Comparison of ENCODE assay signal across 28 cellular contexts in genomic region chr11:74559934-74560309, GRCh38. TPM values are rescaled to one million over a fixed set of nuclear protein-coding genes. Genes with fewer than 3 reads are reported as not detected.
DNase-seq lines count a peak whose midpoint lies in the region; ATAC-seq, FAIRE-seq and TF ChIP-seq lines count a peak whose summit lies in the region.
"Had no signal": no experiment of that assay in that cellular context is flagged by ENCODE, and none has a peak within 500 bp of the region (broad histone marks: within the 10 kb centered on the region; RNA-seq: fewer than 3 reads in every experiment).

No MANE protein-coding gene starts in this region.

- H3K4me3 ChIP-seq in brain microvascular endothelial cell (ENCODE audit: low read depth, low read length) = no peak overlapping the region
- H3K4me3 ChIP-seq: BLaER1, GM23338, heart right ventricle, tibial nerve had no signal

- no peak for FAIRE-seq in H54 (lab: Jason Lieb, UNC)
- FAIRE-seq: RCC 7860 had no signal

- no peak overlapping the region for H3K27ac ChIP-seq in brain microvascular endothelial cell
- H3K27ac ChIP-seq: BLaER1, foreskin keratinocyte, tibial nerve had no signal

- no peaks in the 10 kb centered on the region for H3K36me3 ChIP-seq in brain microvascular endothelial cell (replicated peaks)
- H3K36me3 ChIP-seq: BLaER1, heart right ventricle, tibial nerve had no signal

- no peak for TF ChIP-seq POLR2A in H54 (IDR thresholded peaks at IDR 0.05; ENCODE audit: low read depth, low read length)

- in situ Hi-C loops in SK-MEL-5 (cut with HindIII; ENCODE audit: low pct_unique_long_range_greater_than_20kb, low sequenced_read_pairs) = loop anchor here (5.0 kb wide), 1 partner anchor 68 kb away; the partner anchor contains the start of gene LIPT2
- in situ Hi-C loops in brain microvascular endothelial cell (cut with HindIII; ENCODE audit: low pct_ligation_motif_present, low sequenced_read_pairs) = loop anchor here (25.0 kb wide), 1 partner anchor 98 kb away; the partner anchor contains the start of gene KCNE3

- ATAC-seq in GM19035 (IDR thresholded peaks at IDR 0.05; ENCODE audit: unreplicated experiment) = no peak
- no peak for ATAC-seq in HG02852 (IDR thresholded peaks at IDR 0.05; ENCODE audit: unreplicated experiment)
- ATAC-seq: esophagus mucosa; foreskin keratinocyte; GM23338; stimulated activated effector memory CD8-positive, alpha-beta T cell treated with anti-CD3 and anti-CD28 coated beads, Interleukin-12 subunit alpha, Interleukin-12 subunit beta, amount 100 ng/mL, for 72 hours; WTC11 had no signal

- no peaks in the 10 kb centered on the region for H3K27me3 ChIP-seq in brain microvascular endothelial cell (replicated peaks)
- H3K27me3 ChIP-seq: BLaER1, heart right ventricle, tibial nerve had no signal

- peak; percentile 32 for DNase-seq in H54 (ENCODE audit: insufficient read length, low spot score)
- DNase-seq in SK-MEL-5 (ENCODE audit: low read depth, low spot score) = peak; percentile 45
- DNase-seq in hepatic stellate cell (ENCODE audit: low spot score) = peak; percentile 19
- peak; percentile 77 for DNase-seq in renal cortical epithelial cell (ENCODE audit: low read depth)
- no peak for DNase-seq in brain microvascular endothelial cell
- DNase-seq in DMS153 treated with DMSO at 0.1 percent for 48 hours (lab: John Stamatoyannopoulos, UW; ENCODE audit: unreplicated experiment) = no peak
- DNase-seq: activated CD4-positive, alpha-beta T cell treated with anti-CD3 and anti-CD28 coated beads, Interleukin-2, amount 10 ng/mL, durations not matched to agents 24 days and 14 days; activated effector memory CD4-positive, alpha-beta T cell treated with anti-CD3 and anti-CD28 coated beads, Interleukin-2, amount 50 U/mL, for 16 hours; activated naive CD8-positive, alpha-beta T cell treated with anti-CD3 and anti-CD28 coated beads, Interleukin-2, amount 10 ng/mL, durations not matched to agents 7 days and 5 days; central memory CD4-positive, alpha-beta T cell; DMS 273 treated with DMSO at 0.1 percent for 48 hours; foreskin keratinocyte; GDM1; Karpas-422; mammary epithelial cell; NCI-H1436; NCI-H2081 treated with DMSO at 0.1 percent for 48 hours; SIG-M5 had no signal

- no peak for TF ChIP-seq CTCF in brain microvascular endothelial cell (IDR thresholded peaks at IDR 0.05; ENCODE audit: low read depth, low read length, missing control alignments)

RNA-seq across cellular contexts. Expression of gene POLD3, which starts 32.5 kb away (rescaled TPM):
- total RNA-seq in SK-MEL-5 (2014; rRNA removed; shearing (Covaris generic)) = 16.1 and 17.5 TPM in 2 replicates
- polyA plus RNA-seq in SK-MEL-5 (2015; cell fraction: cytosol; rRNA removed) = 11.7 and 14.0 TPM in 2 replicates
- polyA plus RNA-seq in SK-MEL-5 (2015; cell fraction: nucleus; rRNA removed) = 76.8 and 78.6 TPM in 2 replicates
- 7.3 and 13.4 TPM in 2 replicates for total RNA-seq in renal cortical epithelial cell

Comparison
In these comparisons a context has a peak if more than half of its experiments do, and no peak if none do; other contexts are left out.
1. DNase-seq: peak in H54 (single experiment), SK-MEL-5 (single experiment), hepatic stellate cell (single experiment) and renal cortical epithelial cell (single experiment); none in brain microvascular endothelial cell (single experiment) and DMS153 treated with DMSO at 0.1 percent for 48 hours (single experiment).